Comparison of ENCODE assay signal across 13 cellular contexts in genomic region chr11:104352036-104352435, GRCh38.
DNase-seq lines count a peak whose midpoint lies in the region; ATAC-seq lines count a peak whose summit lies in the region.
"Had no signal": no experiment of that assay in that cellular context is flagged by ENCODE, and none has a peak within 500 bp of the region (broad histone marks: within the 10 kb centered on the region; RNA-seq: fewer than 3 reads in every experiment).

No MANE protein-coding gene starts in this region.

- H3K36me3 Mint-ChIP-seq in activated T-cell treated with anti-CD3 and anti-CD28 coated beads, Interleukin-2, amount 50 U/mL, for 72 hours (ENCODE audit: insufficient read depth in 2 of 2), result peaks cover 1 to 4% of the 10 kb centered on the region in 2 donors
- H3K36me3 Mint-ChIP-seq in activated T-cell treated with anti-CD3 and anti-CD28 coated beads, Interleukin-2, amount 50 U/mL, for 24 hours (ENCODE audit: low read depth), result no peaks in the 10 kb centered on the region

- H3K4me3 Mint-ChIP-seq in activated T-cell treated with anti-CD3 and anti-CD28 coated beads, Interleukin-2, amount 50 U/mL, for 72 hours, result no peak overlapping the region
- no peak overlapping the region for H3K4me3 Mint-ChIP-seq in activated T-cell treated with anti-CD3 and anti-CD28 coated beads, Interleukin-2, amount 50 U/mL, for 24 hours

- no peak overlapping the region for H3K27ac ChIP-seq in epithelial cell of prostate

- DNase-seq in NCI-H345 (lab: John Stamatoyannopoulos, UW) (peak; percentile 32), NCI-H345 treated with DMSO at 0.1 percent for 48 hours (lab: John Stamatoyannopoulos, UW; ENCODE audit: unreplicated experiment) (no peak), NCI-H526 treated with DMSO at 0.1 percent for 48 hours (lab: John Stamatoyannopoulos, UW) (peak; percentile 98), epithelial cell of prostate (ENCODE audit: low read depth, low spot score) (peak; percentile 53), cerebellum (ENCODE audit: low spot score) (no peak)
- DNase-seq in activated T-cell treated with anti-CD3 and anti-CD28 coated beads, Interleukin-2, amount 50 U/mL, for 72 hours, result no peak
- DNase-seq in activated T-cell treated with anti-CD3 and anti-CD28 coated beads, Interleukin-2, amount 50 U/mL, for 24 hours, result no peak
- DNase-seq: AML-193, Caco-2, NCI-H1694 treated with DMSO at 0.1 percent for 48 hours, NCI-H774, Right ventricle myocardium superior had no signal

- H3K27me3 Mint-ChIP-seq in activated T-cell treated with anti-CD3 and anti-CD28 coated beads, Interleukin-2, amount 50 U/mL, for 72 hours (ENCODE audit: low read depth), result no peaks in the 10 kb centered on the region
- H3K27me3 Mint-ChIP-seq in activated T-cell treated with anti-CD3 and anti-CD28 coated beads, Interleukin-2, amount 50 U/mL, for 24 hours, result no peaks in the 10 kb centered on the region

- H3K4me1 Mint-ChIP-seq in activated T-cell treated with anti-CD3 and anti-CD28 coated beads, Interleukin-2, amount 50 U/mL, for 72 hours (ENCODE audit: low read depth), result no peaks in the 10 kb centered on the region
- H3K4me1 Mint-ChIP-seq in activated T-cell treated with anti-CD3 and anti-CD28 coated beads, Interleukin-2, amount 50 U/mL, for 24 hours (ENCODE audit: low read depth), result no peaks in the 10 kb centered on the region

- peaks cover 8% of the 10 kb centered on the region in 2 donors for H3K9me3 Mint-ChIP-seq in activated T-cell treated with anti-CD3 and anti-CD28 coated beads, Interleukin-2, amount 50 U/mL, for 72 hours
- peaks cover 13% of the 10 kb centered on the region for H3K9me3 Mint-ChIP-seq in activated T-cell treated with anti-CD3 and anti-CD28 coated beads, Interleukin-2, amount 50 U/mL, for 24 hours

- no peak for ATAC-seq in activated T-cell treated with anti-CD3 and anti-CD28 coated beads, Interleukin-2, amount 50 U/mL, for 72 hours (replicated peaks in 1 of 2)
- ATAC-seq: SK-N-SH treated with all-trans-retinoic acid at 6 μM for 48 hours had no signal

- no peak overlapping the region for H3K27ac Mint-ChIP-seq in activated T-cell treated with anti-CD3 and anti-CD28 coated beads, Interleukin-2, amount 50 U/mL, for 72 hours
- no peak overlapping the region for H3K27ac Mint-ChIP-seq in activated T-cell treated with anti-CD3 and anti-CD28 coated beads, Interleukin-2, amount 50 U/mL, for 24 hours

Comparison
In these comparisons a context has a peak if more than half of its experiments do, and no peak if none do; other contexts are left out.
1. DNase-seq: peak in NCI-H345 (single experiment), NCI-H526 treated with DMSO at 0.1 percent for 48 hours (single experiment) and epithelial cell of prostate (single experiment); none in NCI-H345 treated with DMSO at 0.1 percent for 48 hours (single experiment), cerebellum (single experiment), activated T-cell treated with anti-CD3 and anti-CD28 coated beads, Interleukin-2, amount 50 U/mL, for 72 hours (0 of 2) and activated T-cell treated with anti-CD3 and anti-CD28 coated beads, Interleukin-2, amount 50 U/mL, for 24 hours (single experiment).